ENCODE assay signal across 8 cellular contexts in genomic region chr11:62666259-62666926, GRCh38. TPM values are rescaled to one million over a fixed set of nuclear protein-coding genes. Genes with fewer than 3 reads are reported as not detected.
A peak's percentile ranks its signal among the peaks of the same experiment; 100 is the strongest.
DNase-seq lines count a peak whose midpoint lies in the region; ATAC-seq, FAIRE-seq and TF ChIP-seq lines count a peak whose summit lies in the region.

No MANE protein-coding gene starts in this region.

- H3K9me3 ChIP-seq in WERI-Rb-1 (ENCODE audit: severe bottlenecking) (no peaks in the 10 kb centered on the region), skeletal muscle tissue (ENCODE audit: control insufficient read depth in 3 of 3, low read length in 3 of 3) (no peaks in the 10 kb centered on the region)

- H3K4me1 ChIP-seq in skeletal muscle tissue (ENCODE audit: control insufficient read depth in 3 of 3, insufficient read depth in 3 of 3, low read length in 3 of 3): peaks cover 30 to 47% (median 44%) of the 10 kb centered on the region in 3 donors

- TF ChIP-seq POLR2A in GM19193 (IDR thresholded peaks at IDR 0.05; ENCODE audit: extremely low read depth, insufficient read depth, insufficient read length): peak; percentile 51

- H3K27me3 ChIP-seq in WERI-Rb-1 (ENCODE audit: insufficient read depth, low read depth, severe bottlenecking): no peaks in the 10 kb centered on the region
- no peaks in the 10 kb centered on the region for H3K27me3 ChIP-seq in skeletal muscle tissue (ENCODE audit: control insufficient read depth in 3 of 3, insufficient read depth in 3 of 3, low read length in 3 of 3)

- H3K27ac ChIP-seq in WERI-Rb-1: peak overlapping the region; percentile 87
- peak overlapping the region; percentile 90 for H3K27ac ChIP-seq in skeletal muscle tissue (ENCODE audit: low read depth, low read length)

- H3K4me3 ChIP-seq in WERI-Rb-1 (ENCODE audit: low read depth, low read length) (peak overlapping the region; percentile 96), foreskin fibroblast (ENCODE audit: low read depth in 1 of 2, low read length in 2 of 2) (peak overlapping the region; percentile 76 to 80), skeletal muscle tissue (ENCODE audit: low read length in 3 of 3) (peak overlapping the region; percentile 95 to 98 (median 97))

- no peak for FAIRE-seq in urothelium cell line (lab: Jason Lieb, UNC)

- H3K9ac ChIP-seq in skeletal muscle tissue (ENCODE audit: low read depth in 1 of 3, low read length in 3 of 3): peak overlapping the region; percentile 88 to 93 (median 91)

- TF ChIP-seq CTCF in WERI-Rb-1 (IDR thresholded peaks at IDR 0.05; ENCODE audit: low read depth, low read length) (no peak), foreskin fibroblast (IDR thresholded peaks at IDR 0.05; ENCODE audit: low read depth, low read length) (no peak)

- ATAC-seq in GM21381 (IDR thresholded peaks at IDR 0.05; ENCODE audit: unreplicated experiment): no peak

- H3K36me3 ChIP-seq in WERI-Rb-1: peaks cover 47% of the 10 kb centered on the region
- peaks cover 15 to 18% (median 16%) of the 10 kb centered on the region in 3 donors for H3K36me3 ChIP-seq in skeletal muscle tissue (ENCODE audit: control insufficient read depth in 3 of 3, insufficient read depth in 3 of 3, low read length in 3 of 3)

- DNase-seq in WERI-Rb-1 (no peak), foreskin fibroblast (peak in 1 of 2 donors; percentile 32), urothelium cell line (ENCODE audit: low spot score) (no peak), dedifferentiated amniotic fluid mesenchymal stem cell (ENCODE audit: extremely low spot score) (no peak), DMS79 treated with DMSO at 0.1 percent for 48 hours (lab: John Stamatoyannopoulos, UW) (no peak)

RNA-seq across cellular contexts. Expression of gene CSKMT, which starts 1.3 kb away (rescaled TPM):
- 4.7 TPM for total RNA-seq in skeletal muscle tissue

RNA-seq across cellular contexts. Expression of gene C11orf98, which starts 1.4 kb away (rescaled TPM):
- total RNA-seq in skeletal muscle tissue: 22.4 TPM

RNA-seq across cellular contexts. Expression of gene UQCC3, which starts 5.1 kb away (rescaled TPM):
- 4.7 TPM for total RNA-seq in skeletal muscle tissue

RNA-seq across cellular contexts. Expression of gene LBHD1, which starts 5.7 kb away (rescaled TPM):
- 1.0 TPM for total RNA-seq in skeletal muscle tissue

RNA-seq across cellular contexts. Expression of gene UBXN1, which starts 12.5 kb away (rescaled TPM):
- total RNA-seq in skeletal muscle tissue: 106 TPM
